12 cellular contexts compared by ENCODE assay signal in genomic region chr2:6993230-6993640, GRCh38.
DNase-seq lines count a peak whose midpoint lies in the region; ATAC-seq and TF ChIP-seq lines count a peak whose summit lies in the region.
"Had no signal": no experiment of that assay in that cellular context is flagged by ENCODE, and none has a peak within 500 bp of the region (broad histone marks: within the 10 kb centered on the region; RNA-seq: fewer than 3 reads in every experiment).

No MANE protein-coding gene starts in this region.

- H3K4me3 Mint-ChIP-seq in CD4-positive, alpha-beta T cell, result no peak overlapping the region

- ATAC-seq in CD4-positive, alpha-beta T cell (ENCODE audit: poor library complexity), result no peak
- ATAC-seq in body of pancreas (peak; percentile 51), psoas muscle (peak; percentile 70 to 84 (median 78)), esophagus mucosa (no peak), HG02970 (IDR thresholded peaks at IDR 0.05; ENCODE audit: low FRiP score, unreplicated experiment) (no peak), GM21529 (IDR thresholded peaks at IDR 0.05; ENCODE audit: unreplicated experiment) (no peak)

- H3K4me3 ChIP-seq in body of pancreas, result no peak overlapping the region
- H3K4me3 ChIP-seq in right atrium auricular region, result no peak overlapping the region
- H3K4me3 ChIP-seq in psoas muscle, result no peak overlapping the region
- H3K4me3 ChIP-seq: SK-N-MC had no signal

- no peaks in the 10 kb centered on the region for H3K27me3 Mint-ChIP-seq in CD4-positive, alpha-beta T cell

- CTCF ChIA-PET in CD4-positive, alpha-beta T cell (lab: Charles Lee), result no interaction called here

- no peak for TF ChIP-seq CTCF in CD4-positive, alpha-beta T cell (IDR thresholded peaks at IDR 0.05)
- TF ChIP-seq CTCF in body of pancreas (IDR thresholded peaks at IDR 0.05) (no peak), right atrium auricular region (IDR thresholded peaks at IDR 0.05) (no peak), psoas muscle (IDR thresholded peaks at IDR 0.05) (no peak)

- no peaks in the 10 kb centered on the region for H3K9me3 ChIP-seq in CD4-positive, alpha-beta T cell (ENCODE audit: control insufficient read depth, low read length)
- H3K9me3 ChIP-seq in body of pancreas (no peaks in the 10 kb centered on the region), right atrium auricular region (no peaks in the 10 kb centered on the region), psoas muscle (no peaks in the 10 kb centered on the region)

- TF ChIP-seq POLR2A in body of pancreas (IDR thresholded peaks at IDR 0.05), result no peak

- H3K36me3 ChIP-seq in body of pancreas (replicated peaks in 1 of 2; ENCODE audit: insufficient read depth in 1 of 2, low read depth in 2 of 2) (no peaks in the 10 kb centered on the region), right atrium auricular region (no peaks in the 10 kb centered on the region), psoas muscle (ENCODE audit: insufficient read depth in 1 of 2, low read depth in 1 of 2) (peaks cover 0 to 6% of the 10 kb centered on the region in 2 donors)

- no peaks in the 10 kb centered on the region for H3K9me3 Mint-ChIP-seq in CD4-positive, alpha-beta T cell

- H3K36me3 Mint-ChIP-seq in CD4-positive, alpha-beta T cell (ENCODE audit: low read depth), result peaks cover 84% of the 10 kb centered on the region

- H3K27ac Mint-ChIP-seq in CD4-positive, alpha-beta T cell, result peak overlapping the region; percentile 25

- peaks cover 30% of the 10 kb centered on the region for H3K4me1 Mint-ChIP-seq in CD4-positive, alpha-beta T cell (ENCODE audit: low read depth)

- H3K27ac ChIP-seq in CD4-positive, alpha-beta T cell (ENCODE audit: low read depth, low read length), result no peak overlapping the region
- H3K27ac ChIP-seq in body of pancreas, result peak overlapping the region in 2 of 4 donors; percentile 49 to 60
- H3K27ac ChIP-seq in right atrium auricular region, result peak overlapping the region; percentile 43 to 60
- peak overlapping the region; percentile 63 for H3K27ac ChIP-seq in psoas muscle
- H3K27ac ChIP-seq: SK-N-MC had no signal

- POLR2A ChIA-PET in CD4-positive, alpha-beta T cell (lab: Charles Lee), result no interaction called here

- no peaks in the 10 kb centered on the region for H3K27me3 ChIP-seq in CD4-positive, alpha-beta T cell (ENCODE audit: control insufficient read depth, insufficient read depth, low read length)
- H3K27me3 ChIP-seq in body of pancreas (no peaks in the 10 kb centered on the region), right atrium auricular region (no peaks in the 10 kb centered on the region), psoas muscle (ENCODE audit: insufficient read depth in 3 of 3, low read length in 2 of 3) (no peaks in the 10 kb centered on the region)

- intact Hi-C loops in CD4-positive, alpha-beta T cell (cut with DNase I, micrococcal nuclease), result no loop called here
- intact Hi-C loops in body of pancreas (cut with DNase I) (no loop called here), psoas muscle (cut with DNase I) (no loop called here)

- whole genome bisulfite sequencing in body of pancreas, 2 donors, result 54 to 65% methylated on average over 7 of the region's 7 CpGs
- 9 to 31% (median 15%) methylated on average over 7 of the region's 7 CpGs for WGBS in psoas muscle, 3 donors

- no peak for DNase-seq in CD4-positive, alpha-beta T cell
- DNase-seq in body of pancreas (peak in 3 of 4 donors; percentile 34 to 65 (median 63)), right atrium auricular region (ENCODE audit: low spot score) (no peak), psoas muscle (peak; percentile 58 to 87)
- DNase-seq in stimulated activated CD4-positive, alpha-beta T cell treated with anti-CD3 and anti-CD28 coated beads, Interleukin-4, amount 100 ng/mL, for 24 hours, result no peak
- DNase-seq: activated CD8-positive, alpha-beta memory T cell treated with anti-CD3 and anti-CD28 coated beads, Interleukin-2, amount 50 U/mL, for 48 hours; GF-D8; NCI-H1436 had no signal

- peaks cover 27% of the 10 kb centered on the region for H3K4me1 ChIP-seq in body of pancreas
- peaks cover 0 to 35% of the 10 kb centered on the region in 2 donors for H3K4me1 ChIP-seq in right atrium auricular region
- H3K4me1 ChIP-seq in psoas muscle, result peaks cover 33% of the 10 kb centered on the region

Comparison
In these comparisons a context has a peak if more than half of its experiments do, and no peak if none do; other contexts are left out.
1. ATAC-seq: peak in body of pancreas (single experiment) and psoas muscle (4 of 4); none in CD4-positive, alpha-beta T cell (single experiment), esophagus mucosa (single experiment), HG02970 (single experiment) and GM21529 (single experiment).
2. DNase-seq: peak in body of pancreas (3 of 4) and psoas muscle (2 of 2); none in CD4-positive, alpha-beta T cell (0 of 10), right atrium auricular region (single experiment) and stimulated activated CD4-positive, alpha-beta T cell treated with anti-CD3 and anti-CD28 coated beads, Interleukin-4, amount 100 ng/mL, for 24 hours (single experiment).